Comparison of ENCODE assay signal across 21 cellular contexts in the genomic region with DNA sequence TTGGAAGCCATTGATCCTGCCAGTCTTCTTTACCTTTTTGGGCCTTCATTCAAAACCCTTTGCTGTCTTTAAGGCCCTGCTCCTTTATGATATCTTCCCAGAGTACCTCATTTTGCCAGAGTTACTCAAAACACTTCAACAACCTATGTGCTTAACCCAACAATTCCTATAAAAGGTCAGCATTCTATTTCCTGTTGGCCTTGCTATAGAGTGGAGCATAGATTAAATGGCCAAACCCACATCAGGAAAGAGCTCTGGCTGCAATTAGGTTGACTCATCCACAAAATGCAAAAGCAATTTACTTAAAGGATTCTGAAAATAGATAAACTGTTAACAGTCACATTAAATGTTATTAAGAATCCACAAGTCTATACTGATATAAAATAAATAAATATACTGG. TPM values are rescaled to one million over a fixed set of nuclear protein-coding genes. Genes with fewer than 3 reads are reported as not detected.
DNase-seq lines count a peak whose midpoint lies in the region; ATAC-seq and TF ChIP-seq lines count a peak whose summit lies in the region.
"Had no signal": no experiment of that assay in that cellular context is flagged by ENCODE, and none has a peak within 500 bp of the region (broad histone marks: within the 10 kb centered on the region; RNA-seq: fewer than 3 reads in every experiment).

No MANE protein-coding gene starts in this region.

- ATAC-seq in esophagus mucosa (peak; percentile 45), HG02623 (IDR thresholded peaks at IDR 0.05; ENCODE audit: unreplicated experiment) (no peak)
- ATAC-seq: activated naive CD8-positive, alpha-beta T cell treated with anti-CD3 and anti-CD28 coated beads, Interleukin-2, amount 50 U/mL, for 24 hours; activated T-cell treated with anti-CD3 and anti-CD28 coated beads, Interleukin-2, amount 50 U/mL, for 4 hours; sciatic nerve had no signal

- H3K9me3 ChIP-seq in breast epithelium: no peaks in the 10 kb centered on the region
- H3K9me3 ChIP-seq in SJSA1 (replicated peaks): no peaks in the 10 kb centered on the region
- H3K9me3 ChIP-seq: neutrophil, uterus had no signal

- no TSS peak for BruUV-seq in MCF 10A (replicated peaks; lab: Mats Ljungman, UMichigan)

- CTCF ChIA-PET in MCF 10A (lab: Yijun Ruan, JAX): interaction anchor here (0.6 kb wide), 1 partner anchor 432 kb away, joined by 3 read pairs; no protein-coding TSS in a partner anchor

- intact Hi-C loops in MCF 10A (cut with micrococcal nuclease): no loop called here
- intact Hi-C loops in breast epithelium (cut with DNase I; ENCODE audit: low total_unique reads): no loop called here

- no peaks in the 10 kb centered on the region for H3K9me3 Mint-ChIP-seq in MCF 10A (ENCODE audit: unreplicated experiment)
- H3K9me3 Mint-ChIP-seq: activated naive CD8-positive, alpha-beta T cell treated with anti-CD3 and anti-CD28 coated beads, Interleukin-2, amount 50 U/mL, for 24 hours; activated T-cell treated with anti-CD3 and anti-CD28 coated beads, Interleukin-2, amount 50 U/mL, for 4 hours; T-helper 2 cell treated with Interferon-gamma antibody and Interleukin-4, amounts not matched to agents 5 μg/mL and 100 μg/mL, for 36 hours had no signal

- DNase-seq in MCF 10A (ENCODE audit: unreplicated experiment): no peak
- DNase-seq in breast epithelium (ENCODE audit: low spot score in 2 of 2): no peak
- DNase-seq in SJSA1 (ENCODE audit: low read depth in 1 of 2, low spot score in 2 of 2): peak in 1 of 2 experiments; percentile 46
- no peak for DNase-seq in activated gamma-delta T cell treated with Interleukin-2 at 50 U/mL for 16 hours
- DNase-seq in HuH-7 (ENCODE audit: low spot score): no peak
- DNase-seq in UCSD-AML1 (lab: John Stamatoyannopoulos, UW; ENCODE audit: unreplicated experiment): no peak
- DNase-seq: ACHN; activated CD4-positive, alpha-beta T cell treated with anti-CD3 and anti-CD28 coated beads, Interleukin-2, amount 10 ng/mL, durations not matched to agents 7 days and 5 days; activated naive CD8-positive, alpha-beta T cell treated with anti-CD3 and anti-CD28 coated beads, Interleukin-2, amount 50 U/mL, for 24 hours; activated T-cell treated with anti-CD3 and anti-CD28 coated beads, Interleukin-2, amount 50 U/mL, for 4 hours; mesendoderm; NCI-H187 treated with DMSO at 0.1 percent for 48 hours; NCI-H526; stimulated activated naive CD4-positive, alpha-beta T cell treated with Interleukin-2 at 50 U/mL for 16 hours; uterus had no signal

- H3K27ac Mint-ChIP-seq in MCF 10A (ENCODE audit: low read depth, unreplicated experiment): peak overlapping the region; percentile 16
- H3K27ac Mint-ChIP-seq: activated CD4-positive, alpha-beta T cell treated with anti-CD3 and anti-CD28 coated beads, Interleukin-2, amount 10 ng/mL, durations not matched to agents 7 days and 5 days; activated naive CD8-positive, alpha-beta T cell treated with anti-CD3 and anti-CD28 coated beads, Interleukin-2, amount 50 U/mL, for 24 hours; T-helper 2 cell treated with Interferon-gamma antibody and Interleukin-4, amounts not matched to agents 5 μg/mL and 100 μg/mL, for 36 hours had no signal

- POLR2A ChIA-PET in MCF 10A (lab: Yijun Ruan, JAX): interaction anchor here (0.9 to 2.5 kb wide), 7 partner anchors 12 to 109 kb away, joined by 3 to 10 read pairs (median 4); a partner anchor contains a TSS

- H3K27ac ChIP-seq in breast epithelium: no peak overlapping the region
- peak overlapping the region; percentile 51 for H3K27ac ChIP-seq in SJSA1
- H3K27ac ChIP-seq: coronary artery, neutrophil, uterus had no signal

- peaks cover 30% of the 10 kb centered on the region for H3K4me1 Mint-ChIP-seq in MCF 10A (ENCODE audit: insufficient read depth, unreplicated experiment)
- H3K4me1 Mint-ChIP-seq: activated CD4-positive, alpha-beta T cell treated with anti-CD3 and anti-CD28 coated beads, Interleukin-2, amount 10 ng/mL, durations not matched to agents 7 days and 5 days; activated naive CD8-positive, alpha-beta T cell treated with anti-CD3 and anti-CD28 coated beads, Interleukin-2, amount 50 U/mL, for 24 hours had no signal

- H3K4me3 ChIP-seq in breast epithelium (no peak overlapping the region), SJSA1 (no peak overlapping the region)
- H3K4me3 ChIP-seq: coronary artery, uterus had no signal

- TF ChIP-seq CTCF in MCF 10A (IDR thresholded peaks at IDR 0.05; ENCODE audit: unreplicated experiment): no peak
- no peak for TF ChIP-seq CTCF in breast epithelium (IDR thresholded peaks at IDR 0.05)

- H3K36me3 ChIP-seq in breast epithelium (no peaks in the 10 kb centered on the region), SJSA1 (no peaks in the 10 kb centered on the region)
- H3K36me3 ChIP-seq: neutrophil, uterus had no signal

- H3K4me1 ChIP-seq in breast epithelium: no peaks in the 10 kb centered on the region
- peaks cover 67% of the 10 kb centered on the region for H3K4me1 ChIP-seq in SJSA1 (replicated peaks)
- H3K4me1 ChIP-seq: uterus had no signal

- H3K36me3 Mint-ChIP-seq in MCF 10A (ENCODE audit: insufficient read depth, unreplicated experiment): no peaks in the 10 kb centered on the region

- H3K27me3 ChIP-seq in breast epithelium (no peaks in the 10 kb centered on the region), SJSA1 (replicated peaks) (no peaks in the 10 kb centered on the region)
- H3K27me3 ChIP-seq: neutrophil, uterus had no signal

- no peak overlapping the region for H3K4me3 Mint-ChIP-seq in MCF 10A (ENCODE audit: unreplicated experiment)
- H3K4me3 Mint-ChIP-seq: activated CD4-positive, alpha-beta T cell treated with anti-CD3 and anti-CD28 coated beads, Interleukin-2, amount 10 ng/mL, durations not matched to agents 7 days and 5 days; activated naive CD8-positive, alpha-beta T cell treated with anti-CD3 and anti-CD28 coated beads, Interleukin-2, amount 50 U/mL, for 24 hours; activated T-cell treated with anti-CD3 and anti-CD28 coated beads, Interleukin-2, amount 50 U/mL, for 4 hours; T-helper 2 cell treated with Interferon-gamma antibody and Interleukin-4, amounts not matched to agents 5 μg/mL and 100 μg/mL, for 36 hours had no signal

- H3K27me3 Mint-ChIP-seq in MCF 10A (ENCODE audit: insufficient read depth, unreplicated experiment): no peaks in the 10 kb centered on the region
- H3K27me3 Mint-ChIP-seq: activated CD4-positive, alpha-beta T cell treated with anti-CD3 and anti-CD28 coated beads, Interleukin-2, amount 10 ng/mL, durations not matched to agents 7 days and 5 days; activated naive CD8-positive, alpha-beta T cell treated with anti-CD3 and anti-CD28 coated beads, Interleukin-2, amount 50 U/mL, for 24 hours had no signal

- TF ChIP-seq POLR2A in breast epithelium (IDR thresholded peaks at IDR 0.05): no peak

RNA-seq across cellular contexts. Expression of a gene that starts 21.2 kb away (rescaled TPM):
- total RNA-seq in MCF 10A (2022) (204 and 233 TPM in 2 replicates), breast epithelium (10 to 100 TPM; 88.2 to 93.3 (median 89.7) TPM), esophagus mucosa (37.3 TPM)
- total RNA-seq in SJSA1 (2014; rRNA removed; shearing (Covaris generic)): 184 and 254 TPM in 2 replicates
